1 cellular context compared by ENCODE assay signal in the genomic region with DNA sequence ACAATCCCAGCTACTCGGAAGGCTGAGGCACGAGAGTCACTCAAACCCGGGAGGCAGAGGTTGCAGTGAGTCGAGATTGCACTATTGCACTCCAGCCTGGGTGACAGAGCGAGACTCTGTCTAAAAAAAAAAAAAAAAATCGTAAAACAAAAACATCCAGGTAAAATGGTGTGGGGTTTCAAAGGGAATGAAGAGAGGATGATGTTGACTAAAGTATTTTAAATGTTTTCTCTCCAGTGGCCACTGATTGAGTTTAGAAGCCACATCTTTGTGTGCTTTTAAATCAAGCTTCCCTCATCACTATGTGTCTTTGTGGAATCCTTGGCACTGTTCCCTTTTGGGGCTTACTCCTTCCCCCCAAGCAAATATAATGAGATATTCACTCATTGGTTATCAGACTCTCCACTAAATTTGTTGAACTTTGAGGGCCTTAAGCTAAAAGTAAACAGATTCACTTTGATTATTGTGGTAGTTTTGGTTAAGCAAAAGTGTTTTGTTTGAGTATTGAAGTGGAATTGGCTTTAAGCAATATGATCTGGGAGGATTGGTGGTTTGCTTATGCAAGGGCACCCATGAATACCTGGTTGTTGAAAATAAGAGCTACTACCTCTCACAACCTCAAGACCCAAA.
TF ChIP-seq lines count a peak whose summit lies in the region.

No MANE protein-coding gene starts in this region.

TF ChIP-seq in HepG2, 621 proteins besides CTCF, POLR2A, EP300 and RAD21 (continued from another document and continues in another):
- no peak for TF ChIP-seq HMGXB4 (CRISPR knock-in tag; IDR thresholded peaks at IDR 0.05; ENCODE audit: borderline replicate concordance in 1 of 2, low read depth in 1 of 2)
- TF ChIP-seq SAFB2 (CRISPR knock-in tag; IDR thresholded peaks at IDR 0.05; ENCODE audit: borderline replicate concordance, low read depth), result no peak
- no peak for TF ChIP-seq ZBTB43 (CRISPR knock-in tag; conservative IDR thresholded peaks at IDR 0.05)
- no peak for TF ChIP-seq DNMT1 (CRISPR knock-in tag; IDR thresholded peaks at IDR 0.05)
- TF ChIP-seq, protein P1, sequence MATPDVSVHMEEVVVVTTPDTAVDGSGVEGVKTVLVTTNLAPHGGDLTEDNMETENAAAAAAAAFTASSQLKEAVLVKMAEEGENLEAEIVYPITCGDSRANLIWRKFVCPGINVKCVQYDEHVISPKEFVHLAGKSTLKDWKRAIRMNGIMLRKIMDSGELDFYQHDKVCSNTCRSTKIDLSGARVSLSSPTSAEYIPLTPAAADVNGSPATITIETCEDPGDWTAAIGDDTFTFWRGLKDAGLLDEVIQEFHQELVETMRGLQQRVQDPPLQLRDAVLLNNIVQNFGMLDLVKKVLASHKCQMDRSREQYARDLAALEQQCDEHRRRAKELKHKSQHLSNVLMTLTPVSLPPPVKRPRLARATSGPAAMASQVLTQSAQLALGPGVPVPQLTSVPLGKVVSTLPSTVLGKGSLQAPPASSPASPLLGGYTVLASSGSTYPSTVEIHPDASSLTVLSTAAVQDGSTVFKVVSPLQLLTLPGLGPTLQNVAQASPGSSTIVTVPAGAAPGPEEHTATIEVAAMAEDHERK (CRISPR knock-in tag; IDR thresholded peaks at IDR 0.05; ENCODE audit: low read depth), result no peak
- TF ChIP-seq, protein P2, sequence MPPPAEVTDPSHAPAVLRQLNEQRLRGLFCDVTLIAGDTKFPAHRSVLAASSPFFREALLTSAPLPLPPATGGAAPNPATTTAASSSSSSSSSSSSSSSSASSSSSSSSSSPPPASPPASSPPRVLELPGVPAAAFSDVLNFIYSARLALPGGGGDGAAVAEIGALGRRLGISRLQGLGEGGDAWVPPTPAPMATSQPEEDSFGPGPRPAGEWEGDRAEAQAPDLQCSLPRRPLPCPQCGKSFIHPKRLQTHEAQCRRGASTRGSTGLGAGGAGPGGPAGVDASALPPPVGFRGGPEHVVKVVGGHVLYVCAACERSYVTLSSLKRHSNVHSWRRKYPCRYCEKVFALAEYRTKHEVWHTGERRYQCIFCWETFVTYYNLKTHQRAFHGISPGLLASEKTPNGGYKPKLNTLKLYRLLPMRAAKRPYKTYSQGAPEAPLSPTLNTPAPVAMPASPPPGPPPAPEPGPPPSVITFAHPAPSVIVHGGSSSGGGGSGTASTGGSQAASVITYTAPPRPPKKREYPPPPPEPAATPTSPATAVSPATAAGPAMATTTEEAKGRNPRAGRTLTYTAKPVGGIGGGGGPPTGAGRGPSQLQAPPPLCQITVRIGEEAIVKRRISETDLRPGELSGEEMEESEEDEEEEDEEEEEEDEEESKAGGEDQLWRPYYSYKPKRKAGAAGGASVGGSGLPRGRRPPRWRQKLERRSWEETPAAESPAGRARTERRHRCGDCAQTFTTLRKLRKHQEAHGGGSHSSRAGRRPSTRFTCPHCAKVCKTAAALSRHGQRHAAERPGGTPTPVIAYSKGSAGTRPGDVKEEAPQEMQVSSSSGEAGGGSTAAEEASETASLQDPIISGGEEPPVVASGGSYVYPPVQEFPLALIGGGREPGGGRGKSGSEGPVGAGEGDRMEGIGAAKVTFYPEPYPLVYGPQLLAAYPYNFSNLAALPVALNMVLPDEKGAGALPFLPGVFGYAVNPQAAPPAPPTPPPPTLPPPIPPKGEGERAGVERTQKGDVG (CRISPR knock-in tag; IDR thresholded peaks at IDR 0.05; ENCODE audit: borderline replicate concordance), result no peak
- TF ChIP-seq, protein P3, sequence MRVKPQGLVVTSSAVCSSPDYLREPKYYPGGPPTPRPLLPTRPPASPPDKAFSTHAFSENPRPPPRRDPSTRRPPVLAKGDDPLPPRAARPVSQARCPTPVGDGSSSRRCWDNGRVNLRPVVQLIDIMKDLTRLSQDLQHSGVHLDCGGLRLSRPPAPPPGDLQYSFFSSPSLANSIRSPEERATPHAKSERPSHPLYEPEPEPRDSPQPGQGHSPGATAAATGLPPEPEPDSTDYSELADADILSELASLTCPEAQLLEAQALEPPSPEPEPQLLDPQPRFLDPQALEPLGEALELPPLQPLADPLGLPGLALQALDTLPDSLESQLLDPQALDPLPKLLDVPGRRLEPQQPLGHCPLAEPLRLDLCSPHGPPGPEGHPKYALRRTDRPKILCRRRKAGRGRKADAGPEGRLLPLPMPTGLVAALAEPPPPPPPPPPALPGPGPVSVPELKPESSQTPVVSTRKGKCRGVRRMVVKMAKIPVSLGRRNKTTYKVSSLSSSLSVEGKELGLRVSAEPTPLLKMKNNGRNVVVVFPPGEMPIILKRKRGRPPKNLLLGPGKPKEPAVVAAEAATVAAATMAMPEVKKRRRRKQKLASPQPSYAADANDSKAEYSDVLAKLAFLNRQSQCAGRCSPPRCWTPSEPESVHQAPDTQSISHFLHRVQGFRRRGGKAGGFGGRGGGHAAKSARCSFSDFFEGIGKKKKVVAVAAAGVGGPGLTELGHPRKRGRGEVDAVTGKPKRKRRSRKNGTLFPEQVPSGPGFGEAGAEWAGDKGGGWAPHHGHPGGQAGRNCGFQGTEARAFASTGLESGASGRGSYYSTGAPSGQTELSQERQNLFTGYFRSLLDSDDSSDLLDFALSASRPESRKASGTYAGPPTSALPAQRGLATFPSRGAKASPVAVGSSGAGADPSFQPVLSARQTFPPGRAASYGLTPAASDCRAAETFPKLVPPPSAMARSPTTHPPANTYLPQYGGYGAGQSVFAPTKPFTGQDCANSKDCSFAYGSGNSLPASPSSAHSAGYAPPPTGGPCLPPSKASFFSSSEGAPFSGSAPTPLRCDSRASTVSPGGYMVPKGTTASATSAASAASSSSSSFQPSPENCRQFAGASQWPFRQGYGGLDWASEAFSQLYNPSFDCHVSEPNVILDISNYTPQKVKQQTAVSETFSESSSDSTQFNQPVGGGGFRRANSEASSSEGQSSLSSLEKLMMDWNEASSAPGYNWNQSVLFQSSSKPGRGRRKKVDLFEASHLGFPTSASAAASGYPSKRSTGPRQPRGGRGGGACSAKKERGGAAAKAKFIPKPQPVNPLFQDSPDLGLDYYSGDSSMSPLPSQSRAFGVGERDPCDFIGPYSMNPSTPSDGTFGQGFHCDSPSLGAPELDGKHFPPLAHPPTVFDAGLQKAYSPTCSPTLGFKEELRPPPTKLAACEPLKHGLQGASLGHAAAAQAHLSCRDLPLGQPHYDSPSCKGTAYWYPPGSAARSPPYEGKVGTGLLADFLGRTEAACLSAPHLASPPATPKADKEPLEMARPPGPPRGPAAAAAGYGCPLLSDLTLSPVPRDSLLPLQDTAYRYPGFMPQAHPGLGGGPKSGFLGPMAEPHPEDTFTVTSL (CRISPR knock-in tag; IDR thresholded peaks at IDR 0.05; ENCODE audit: borderline replicate concordance), result peak; percentile 49; the same call in 1 of the 2 replicates
- TF ChIP-seq ZNF225 (CRISPR knock-in tag; IDR thresholded peaks at IDR 0.05), result no peak
- peak; percentile 93 for TF ChIP-seq HMG20A (CRISPR knock-in tag; IDR thresholded peaks at IDR 0.05; ENCODE audit: borderline replicate concordance)
- TF ChIP-seq, protein P4, sequence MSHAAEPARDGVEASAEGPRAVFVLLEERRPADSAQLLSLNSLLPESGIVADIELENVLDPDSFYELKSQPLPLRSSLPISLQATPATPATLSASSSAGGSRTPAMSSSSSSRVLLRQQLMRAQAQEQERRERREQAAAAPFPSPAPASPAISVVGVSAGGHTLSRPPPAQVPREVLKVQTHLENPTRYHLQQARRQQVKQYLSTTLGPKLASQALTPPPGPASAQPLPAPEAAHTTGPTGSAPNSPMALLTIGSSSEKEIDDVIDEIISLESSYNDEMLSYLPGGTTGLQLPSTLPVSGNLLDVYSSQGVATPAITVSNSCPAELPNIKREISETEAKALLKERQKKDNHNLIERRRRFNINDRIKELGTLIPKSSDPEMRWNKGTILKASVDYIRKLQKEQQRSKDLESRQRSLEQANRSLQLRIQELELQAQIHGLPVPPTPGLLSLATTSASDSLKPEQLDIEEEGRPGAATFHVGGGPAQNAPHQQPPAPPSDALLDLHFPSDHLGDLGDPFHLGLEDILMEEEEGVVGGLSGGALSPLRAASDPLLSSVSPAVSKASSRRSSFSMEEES (CRISPR knock-in tag; IDR thresholded peaks at IDR 0.05), result no peak
- no peak for TF ChIP-seq MEIS1 (CRISPR knock-in tag; IDR thresholded peaks at IDR 0.05; ENCODE audit: borderline replicate concordance)
- TF ChIP-seq, protein P5, sequence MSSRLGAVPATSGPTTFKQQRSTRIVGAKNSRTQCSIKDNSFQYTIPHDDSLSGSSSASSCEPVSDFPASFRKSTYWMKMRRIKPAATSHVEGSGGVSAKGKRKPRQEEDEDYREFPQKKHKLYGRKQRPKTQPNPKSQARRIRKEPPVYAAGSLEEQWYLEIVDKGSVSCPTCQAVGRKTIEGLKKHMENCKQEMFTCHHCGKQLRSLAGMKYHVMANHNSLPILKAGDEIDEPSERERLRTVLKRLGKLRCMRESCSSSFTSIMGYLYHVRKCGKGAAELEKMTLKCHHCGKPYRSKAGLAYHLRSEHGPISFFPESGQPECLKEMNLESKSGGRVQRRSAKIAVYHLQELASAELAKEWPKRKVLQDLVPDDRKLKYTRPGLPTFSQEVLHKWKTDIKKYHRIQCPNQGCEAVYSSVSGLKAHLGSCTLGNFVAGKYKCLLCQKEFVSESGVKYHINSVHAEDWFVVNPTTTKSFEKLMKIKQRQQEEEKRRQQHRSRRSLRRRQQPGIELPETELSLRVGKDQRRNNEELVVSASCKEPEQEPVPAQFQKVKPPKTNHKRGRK (CRISPR knock-in tag; IDR thresholded peaks at IDR 0.05), result no peak
- no peak for TF ChIP-seq ZNF775 (CRISPR knock-in tag; IDR thresholded peaks at IDR 0.05; ENCODE audit: borderline replicate concordance)
- TF ChIP-seq ZNF205 (CRISPR knock-in tag; IDR thresholded peaks at IDR 0.05), result no peak
- TF ChIP-seq ZNF891 (CRISPR knock-in tag; IDR thresholded peaks at IDR 0.05), result no peak
- TF ChIP-seq FOXA1 (IDR thresholded peaks at IDR 0.05), result no peak
- TF ChIP-seq FOXA1 (CRISPR knock-in tag; IDR thresholded peaks at IDR 0.05), result peak; percentile 80
- TF ChIP-seq ZSCAN25 (CRISPR knock-in tag; IDR thresholded peaks at IDR 0.05), result no peak
- TF ChIP-seq ZNF501 (CRISPR knock-in tag; IDR thresholded peaks at IDR 0.05), result no peak
- TF ChIP-seq, protein P6, sequence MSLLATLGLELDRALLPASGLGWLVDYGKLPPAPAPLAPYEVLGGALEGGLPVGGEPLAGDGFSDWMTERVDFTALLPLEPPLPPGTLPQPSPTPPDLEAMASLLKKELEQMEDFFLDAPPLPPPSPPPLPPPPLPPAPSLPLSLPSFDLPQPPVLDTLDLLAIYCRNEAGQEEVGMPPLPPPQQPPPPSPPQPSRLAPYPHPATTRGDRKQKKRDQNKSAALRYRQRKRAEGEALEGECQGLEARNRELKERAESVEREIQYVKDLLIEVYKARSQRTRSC (CRISPR knock-in tag; IDR thresholded peaks at IDR 0.05; ENCODE audit: low read depth), result no peak
- no peak for TF ChIP-seq ZZZ3 (CRISPR knock-in tag; IDR thresholded peaks at IDR 0.05; ENCODE audit: borderline replicate concordance)
- TF ChIP-seq E2F2 (CRISPR knock-in tag; IDR thresholded peaks at IDR 0.05; ENCODE audit: borderline replicate concordance), result no peak
- no peak for TF ChIP-seq DNMT3B (CRISPR knock-in tag; conservative IDR thresholded peaks at IDR 0.05)
- no peak for TF ChIP-seq ZBTB14 (CRISPR knock-in tag; IDR thresholded peaks at IDR 0.05)
- TF ChIP-seq ZNF503 (CRISPR knock-in tag; IDR thresholded peaks at IDR 0.05), result peak; percentile 96; the same call in 1 of the 2 replicates
- no peak for TF ChIP-seq ZNF782 (CRISPR knock-in tag; IDR thresholded peaks at IDR 0.05; ENCODE audit: borderline replicate concordance)
- TF ChIP-seq RFX1 (IDR thresholded peaks at IDR 0.05), result no peak
- TF ChIP-seq BHLHE40 (IDR thresholded peaks at IDR 0.05; ENCODE audit: low read length), result no peak
- TF ChIP-seq THYN1 (CRISPR knock-in tag; IDR thresholded peaks at IDR 0.05; ENCODE audit: borderline replicate concordance, low read depth), result no peak
